Comparison of ENCODE assay signal across 8 cellular contexts in genomic region chr1:111406325-111406768, GRCh38. TPM values are rescaled to one million over a fixed set of nuclear protein-coding genes. Genes with fewer than 3 reads are reported as not detected.
A peak's percentile ranks its signal among the peaks of the same experiment; 100 is the strongest.
DNase-seq lines count a peak whose midpoint lies in the region; ATAC-seq and TF ChIP-seq lines count a peak whose summit lies in the region.

No MANE protein-coding gene starts in this region.

- H3K4me3 ChIP-seq in RWPE2 (ENCODE audit: severe bottlenecking): no peak overlapping the region

- H3K27ac Mint-ChIP-seq in MCF 10A (ENCODE audit: low read depth, unreplicated experiment): no peak overlapping the region

- intact Hi-C loops in MCF 10A (cut with micrococcal nuclease): no loop called here

- peak; percentile 74 for ATAC-seq in HG03039 (IDR thresholded peaks at IDR 0.05; ENCODE audit: unreplicated experiment)
- peak; percentile 66 for ATAC-seq in RWPE2 (ENCODE audit: low read depth)

- H3K9me3 Mint-ChIP-seq in MCF 10A (ENCODE audit: unreplicated experiment): no peaks in the 10 kb centered on the region

- peaks cover 6% of the 10 kb centered on the region for H3K4me1 Mint-ChIP-seq in MCF 10A (ENCODE audit: insufficient read depth, unreplicated experiment)

- no peaks in the 10 kb centered on the region for H3K4me1 ChIP-seq in RWPE2 (ENCODE audit: insufficient read depth, poor library complexity, severe bottlenecking)

- POLR2A ChIA-PET in MCF 10A (lab: Yijun Ruan, JAX): interaction anchor here (0.6 to 1.2 kb wide), 4 partner anchors 12 to 183 kb away, joined by 4 to 6 read pairs (median 4); partner anchors contain the start of genes ATP5PB and WDR77

- H3K36me3 Mint-ChIP-seq in MCF 10A (ENCODE audit: insufficient read depth, unreplicated experiment): peaks cover 7% of the 10 kb centered on the region

- no TSS peak for BruUV-seq in MCF 10A (replicated peaks; lab: Mats Ljungman, UMichigan)

- H3K27me3 Mint-ChIP-seq in MCF 10A (ENCODE audit: insufficient read depth, unreplicated experiment): peaks cover 25% of the 10 kb centered on the region

- DNase-seq in activated CD8-positive, alpha-beta memory T cell treated with anti-CD3 and anti-CD28 coated beads for 1 hour (ENCODE audit: extremely low read depth in 1 of 2, low read depth in 1 of 2): peak; percentile 5 to 6
- DNase-seq in activated CD8-positive, alpha-beta memory T cell treated with anti-CD3 and anti-CD28 coated beads, Interleukin-2, amount 50 U/mL, for 48 hours: no peak
- DNase-seq in RWPE2 (ENCODE audit: low spot score) (no peak), MCF 10A (ENCODE audit: unreplicated experiment) (peak; percentile 65), MV-4-11 (lab: John Stamatoyannopoulos, UW) (no peak), dedifferentiated amniotic fluid mesenchymal stem cell (ENCODE audit: extremely low spot score) (no peak)
- peak; percentile 11 to 18 for DNase-seq in stimulated activated CD4-positive, alpha-beta T cell treated with anti-CD3 and anti-CD28 coated beads, Interleukin-15, amount 100 ng/mL, for 1 hour (ENCODE audit: low read depth in 1 of 2, low spot score in 1 of 2)

- TF ChIP-seq CTCF in RWPE2 (IDR thresholded peaks at IDR 0.05; ENCODE audit: poor library complexity, severe bottlenecking): no peak
- no peak for TF ChIP-seq CTCF in MCF 10A (IDR thresholded peaks at IDR 0.05; ENCODE audit: unreplicated experiment)

- CTCF ChIA-PET in MCF 10A (lab: Yijun Ruan, JAX): interaction anchor here (0.6 to 1.2 kb wide), 6 partner anchors 9 to 445 kb away, joined by 3 to 4 read pairs (median 3); no protein-coding TSS in a partner anchor

- H3K27me3 ChIP-seq in RWPE2 (ENCODE audit: insufficient read depth, poor library complexity, severe bottlenecking): no peaks in the 10 kb centered on the region

- H3K9me3 ChIP-seq in RWPE2 (ENCODE audit: severe bottlenecking): no peaks in the 10 kb centered on the region

- no peaks in the 10 kb centered on the region for H3K36me3 ChIP-seq in RWPE2 (ENCODE audit: low read depth)

- no peak overlapping the region for H3K4me3 Mint-ChIP-seq in MCF 10A (ENCODE audit: unreplicated experiment)

- H3K27ac ChIP-seq in RWPE2 (ENCODE audit: poor library complexity, severe bottlenecking): no peak overlapping the region

RNA-seq across cellular contexts. Expression of gene OVGP1, which starts 21.2 kb away (rescaled TPM):
- 1.3 TPM in 2 replicates for total RNA-seq in MCF 10A (2022)

RNA-seq across cellular contexts. Expression of gene WDR77, which starts 42.7 kb away (rescaled TPM):
- 35.7 and 54.2 TPM in 2 replicates for total RNA-seq in MCF 10A (2022)

RNA-seq across cellular contexts. Expression of gene ATP5PB, which starts 42.9 kb away (rescaled TPM):
- 317 and 348 TPM in 2 replicates for total RNA-seq in MCF 10A (2022)

Comparison
In these comparisons a context has a peak if more than half of its experiments do, and no peak if none do; other contexts are left out.
1. DNase-seq: peak in activated CD8-positive, alpha-beta memory T cell treated with anti-CD3 and anti-CD28 coated beads for 1 hour (2 of 2), MCF 10A (single experiment) and stimulated activated CD4-positive, alpha-beta T cell treated with anti-CD3 and anti-CD28 coated beads, Interleukin-15, amount 100 ng/mL, for 1 hour (2 of 2); none in activated CD8-positive, alpha-beta memory T cell treated with anti-CD3 and anti-CD28 coated beads, Interleukin-2, amount 50 U/mL, for 48 hours (single experiment), RWPE2 (single experiment), MV-4-11 (single experiment) and dedifferentiated amniotic fluid mesenchymal stem cell (single experiment).